ENCODE assay signal across 8 cellular contexts in genomic region chr19:48965033-48965805, GRCh38.
DNase-seq lines count a peak whose midpoint lies in the region; ATAC-seq and TF ChIP-seq lines count a peak whose summit lies in the region.

Gene FTL (plus strand): TSS chr19:48965309. CDS start chr19:48965508, 199 bp downstream.

- peak; percentile 97 for DNase-seq in AG08396 (ENCODE audit: low spot score)
- DNase-seq in NCI-H345 treated with DMSO at 0.1 percent for 48 hours (lab: John Stamatoyannopoulos, UW; ENCODE audit: unreplicated experiment): peak; percentile 70
- DNase-seq in activated CD4-positive, CD25-positive, alpha-beta regulatory T cell treated with anti-CD3 and anti-CD28 coated beads, Interleukin-2, amount 50 U/mL, for 16 hours (ENCODE audit: low read depth, low spot score): peak; percentile 75
- DNase-seq in central memory CD4-positive, alpha-beta T cell: peak; percentile 77
- peak; percentile 96 for DNase-seq in iris pigment epithelial cell (ENCODE audit: low read depth)
- DNase-seq in stimulated activated CD4-positive, alpha-beta T cell treated with anti-CD3 and anti-CD28 coated beads, Interleukin-12 subunit alpha, Interleukin-12 subunit beta, amount 100 ng/mL, for 24 hours (ENCODE audit: low read depth in 2 of 2): peak; percentile 84 to 91

- peak; percentile 100 for TF ChIP-seq POLR2A in GM18951 (IDR thresholded peaks at IDR 0.05; ENCODE audit: extremely low read depth, insufficient read depth, insufficient read length)

- in situ Hi-C loops in GM18951 (cut with MboI; ENCODE audit: low sequenced_read_pairs, unreplicated experiment): no loop called here

- ATAC-seq in HG03280 (IDR thresholded peaks at IDR 0.05; ENCODE audit: unreplicated experiment): peak; percentile 60

Comparison
In these comparisons a context has a peak if more than half of its experiments do, and no peak if none do; other contexts are left out.
1. Peak in every context shown above with its lines: DNase-seq and ATAC-seq.